Comparison of ENCODE assay signal across 10 cellular contexts in genomic region chr16:84594725-84595038, GRCh38. TPM values are rescaled to one million over a fixed set of nuclear protein-coding genes. Genes with fewer than 3 reads are reported as not detected.
DNase-seq lines count a peak whose midpoint lies in the region; TF ChIP-seq lines count a peak whose summit lies in the region.
"Had no signal": no experiment of that assay in that cellular context is flagged by ENCODE, and none has a peak within 500 bp of the region (broad histone marks: within the 10 kb centered on the region; RNA-seq: fewer than 3 reads in every experiment).

No MANE protein-coding gene starts in this region.

- TF ChIP-seq CTCF in GM12864 (IDR thresholded peaks at IDR 0.05; ENCODE audit: low read depth, low read length, missing control alignments), result no peak
- TF ChIP-seq CTCF in MM.1S (IDR thresholded peaks at IDR 0.05; ENCODE audit: low read length), result no peak
- no peak for TF ChIP-seq CTCF in dorsolateral prefrontal cortex (IDR thresholded peaks at IDR 0.05 in 54 of 56, conservative IDR thresholded peaks at IDR 0.05 in 2 of 56; ENCODE audit: low read depth in 1 of 56, partially characterized antibody in 56 of 56)
- no peak for TF ChIP-seq CTCF in parathyroid adenoma (IDR thresholded peaks at IDR 0.05)
- no peak for TF ChIP-seq CTCF in mammary epithelial cell (conservative IDR thresholded peaks at IDR 0.05 in 1 of 2, IDR thresholded peaks at IDR 0.05 in 1 of 2; ENCODE audit: extremely low read depth in 1 of 2, insufficient read depth in 1 of 2, low read depth in 1 of 2, low read length in 2 of 2)

- H3K9ac ChIP-seq in MM.1S (ENCODE audit: low read length) (peak overlapping the region; percentile 33; the same call in 1 of the 2 replicates), parathyroid adenoma (no peak overlapping the region), mammary epithelial cell (ENCODE audit: insufficient read depth, low read length) (no peak overlapping the region)

- no peaks in the 10 kb centered on the region for H3K9me2 ChIP-seq in MM.1S (replicated peaks; ENCODE audit: insufficient read depth, low read length)

- H3K4me3 ChIP-seq in GM12864 (ENCODE audit: low read depth, low read length), result peak overlapping the region; percentile 55
- peak overlapping the region; percentile 12; the same call in 1 of the 2 replicates for H3K4me3 ChIP-seq in MM.1S (ENCODE audit: low read length)
- H3K4me3 ChIP-seq in dorsolateral prefrontal cortex, result peak overlapping the region in 19 of 59 donors; percentile 1 to 42 (median 27)
- peak overlapping the region; percentile 39 for H3K4me3 ChIP-seq in parathyroid adenoma (ENCODE audit: low read depth, low read length)
- H3K4me3 ChIP-seq in mammary epithelial cell (replicated peaks in 1 of 3; ENCODE audit: insufficient read depth in 1 of 3, low read depth in 2 of 3, low read length in 3 of 3), result no peak overlapping the region
- H3K4me3 ChIP-seq: prostate gland, SJSA1 had no signal

- H3K9me3 ChIP-seq in MM.1S (replicated peaks; ENCODE audit: insufficient read depth, low read length) (no peaks in the 10 kb centered on the region), parathyroid adenoma (ENCODE audit: control insufficient read depth, low read length) (no peaks in the 10 kb centered on the region), mammary epithelial cell (replicated peaks; ENCODE audit: insufficient read depth, low read length) (no peaks in the 10 kb centered on the region)
- H3K9me3 ChIP-seq: prostate gland, SJSA1 had no signal

- H3K79me2 ChIP-seq in MM.1S (ENCODE audit: low read length) (no peaks in the 10 kb centered on the region), parathyroid adenoma (no peaks in the 10 kb centered on the region), mammary epithelial cell (ENCODE audit: insufficient read depth, low read length) (peaks cover 88% of the 10 kb centered on the region)

- dilution Hi-C loops in mammary epithelial cell (cut with HindIII; ENCODE audit: low sequenced_read_pairs), result no loop called here

- H3K4me2 ChIP-seq in MM.1S (ENCODE audit: low read depth, low read length) (peak overlapping the region; percentile 55; the same call in 1 of the 2 replicates), parathyroid adenoma (ENCODE audit: low read length) (peak overlapping the region; percentile 12), mammary epithelial cell (ENCODE audit: insufficient read depth, low read depth, low read length) (no peak overlapping the region)

- 93% methylated on average over 9 of the region's 9 CpGs for WGBS in mammary epithelial cell (ENCODE audit: low coverage, missing lambda C conversion rate)

- CTCF ChIA-PET in mammary epithelial cell (lab: Charles Lee; ENCODE audit: low non-redundant PET), result no interaction called here

- in situ Hi-C loops in mammary epithelial cell (cut with MboI; ENCODE audit: low sequenced_read_pairs in 2 of 2), result no loop called here

- intact Hi-C loops in dorsolateral prefrontal cortex (cut with DNase I), result no loop called here
- intact Hi-C loops in mammary epithelial cell (cut with micrococcal nuclease), result no loop called here

- H2AFZ ChIP-seq in MM.1S (ENCODE audit: low read length) (no peak overlapping the region), parathyroid adenoma (no peak overlapping the region), mammary epithelial cell (ENCODE audit: low read depth, low read length) (no peak overlapping the region)

- BruUV-seq in mammary epithelial cell (replicated peaks; lab: Mats Ljungman, UMichigan), result no TSS peak

- DNase-seq in GM12864 (ENCODE audit: low read depth), result no peak
- no peak for DNase-seq in MM.1S
- no peak for DNase-seq in dorsolateral prefrontal cortex
- no peak for DNase-seq in DMS79 (lab: John Stamatoyannopoulos, UW)
- DNase-seq in mammary epithelial cell, result no peak
- DNase-seq in NOMO-1 treated with DMSO at 0.1 percent for 48 hours (lab: John Stamatoyannopoulos, UW; ENCODE audit: unreplicated experiment), result no peak
- DNase-seq in stimulated activated naive CD4-positive, alpha-beta T cell (lab: John Stamatoyannopoulos, UW), result no peak

- no peaks in the 10 kb centered on the region for H3K27me3 ChIP-seq in MM.1S (replicated peaks; ENCODE audit: insufficient read depth, low read length)
- H3K27me3 ChIP-seq in dorsolateral prefrontal cortex, result no peaks in the 10 kb centered on the region
- H3K27me3 ChIP-seq in parathyroid adenoma (ENCODE audit: control insufficient read depth, insufficient read depth, low read length), result no peaks in the 10 kb centered on the region
- no peaks in the 10 kb centered on the region for H3K27me3 ChIP-seq in mammary epithelial cell (ENCODE audit: insufficient read depth, low read length)
- H3K27me3 ChIP-seq: SJSA1 had no signal

- no peaks in the 10 kb centered on the region for H3F3A ChIP-seq in MM.1S (ENCODE audit: insufficient read depth, low read length)

- H3K4me1 ChIP-seq in MM.1S (ENCODE audit: low read length) (no peaks in the 10 kb centered on the region), parathyroid adenoma (peaks cover 14% of the 10 kb centered on the region), mammary epithelial cell (ENCODE audit: insufficient read depth, low read length) (peaks cover 3% of the 10 kb centered on the region)
- H3K4me1 ChIP-seq: prostate gland had no signal

- H3K27ac ChIP-seq in MM.1S (ENCODE audit: low read length), result peak overlapping the region; percentile 60; the same call in 1 of the 2 replicates
- peak overlapping the region in 33 of 59 donors; percentile 3 to 80 (median 39) for H3K27ac ChIP-seq in dorsolateral prefrontal cortex
- no peak overlapping the region for H3K27ac ChIP-seq in parathyroid adenoma
- H3K27ac ChIP-seq in mammary epithelial cell (ENCODE audit: insufficient read depth, low read depth, low read length), result no peak overlapping the region
- H3K27ac ChIP-seq: SJSA1 had no signal

- no peaks in the 10 kb centered on the region for H4K20me1 ChIP-seq in MM.1S (ENCODE audit: insufficient read depth, low read length)
- no peaks in the 10 kb centered on the region for H4K20me1 ChIP-seq in mammary epithelial cell (ENCODE audit: insufficient read depth, low read length)

- H3K36me3 ChIP-seq in MM.1S (replicated peaks; ENCODE audit: insufficient read depth, low read length), result no peaks in the 10 kb centered on the region
- no peaks in the 10 kb centered on the region for H3K36me3 ChIP-seq in parathyroid adenoma (ENCODE audit: control insufficient read depth, insufficient read depth, low read length)
- peaks cover 12% of the 10 kb centered on the region for H3K36me3 ChIP-seq in mammary epithelial cell (ENCODE audit: insufficient read depth, low read length)
- H3K36me3 ChIP-seq: prostate gland had no signal

RNA-seq across cellular contexts. Expression of gene COTL1, which starts 23.2 kb away (rescaled TPM):
- total RNA-seq in dorsolateral prefrontal cortex (100 to 1,000 TPM in 6 of 120 experiments, 10 to 100 TPM in 114; 43.3 to 111 (median 76.2) TPM), mammary epithelial cell (100 to 1,000 TPM in 1 of 2 donors, 10 to 100 TPM in 1; 79.2 to 202 TPM)
- 190 TPM for polyA plus RNA-seq in mammary epithelial cell
- 217 TPM for polyA minus RNA-seq in mammary epithelial cell

RNA-seq across cellular contexts. Expression of gene KLHL36, which starts 53.6 kb away (rescaled TPM):
- 10 to 100 TPM; 30.4 to 77.3 (median 47.4) TPM for total RNA-seq in dorsolateral prefrontal cortex
- total RNA-seq in mammary epithelial cell, result 100 to 1,000 TPM in 1 of 2 donors, 10 to 100 TPM in 1; 52.9 to 103 TPM
- 38.8 TPM for polyA plus RNA-seq in mammary epithelial cell
- polyA minus RNA-seq in mammary epithelial cell, result 35.9 TPM

Comparison
In these comparisons a context has a peak if more than half of its experiments do, and no peak if none do; other contexts are left out.
1. H3K4me3 ChIP-seq: peak in GM12864 (single experiment), MM.1S (single experiment) and parathyroid adenoma (single experiment); none in mammary epithelial cell (0 of 3).
2. H3K27ac ChIP-seq: peak in MM.1S (single experiment) and dorsolateral prefrontal cortex (33 of 59); none in parathyroid adenoma (single experiment) and mammary epithelial cell (single experiment).